8 cellular contexts compared by ENCODE assay signal in genomic region chr17:57955183-57955952, GRCh38. TPM values are rescaled to one million over a fixed set of nuclear protein-coding genes. Genes with fewer than 3 reads are reported as not detected.
A peak's percentile ranks its signal among the peaks of the same experiment; 100 is the strongest.
DNase-seq lines count a peak whose midpoint lies in the region; ATAC-seq and TF ChIP-seq lines count a peak whose summit lies in the region.

TSS of gene CUEDC1 (minus strand) at chr17:57955412. CDS start at chr17:57885564, 69,848 bp downstream.

- no peaks in the 10 kb centered on the region for H3K36me3 ChIP-seq in colonic mucosa

- H3K4me1 ChIP-seq in colonic mucosa, result peaks cover 8% of the 10 kb centered on the region

- DNase-seq in AG10803 (ENCODE audit: low read depth) (peak; percentile 64), NCI-H1694 treated with DMSO at 0.1 percent for 48 hours (lab: John Stamatoyannopoulos, UW) (peak; percentile 16), colonic mucosa (peak; percentile 78), left kidney (ENCODE audit: low read depth, low spot score) (peak; percentile 87)
- DNase-seq in activated CD4-positive, alpha-beta T cell treated with anti-CD3 and anti-CD28 coated beads for 4 hours, result peak; percentile 64 to 65
- DNase-seq in stimulated activated CD4-positive, alpha-beta T cell treated with anti-CD3 and anti-CD28 coated beads, Interleukin-1b, Interleukin-23, amount 100 ng/mL, for 48 hours, result peak; percentile 59

- peak; percentile 57 for ATAC-seq in GM21360 (IDR thresholded peaks at IDR 0.05; ENCODE audit: unreplicated experiment)
- no peak for ATAC-seq in HG03460 (IDR thresholded peaks at IDR 0.05; ENCODE audit: unreplicated experiment)

- TF ChIP-seq CTCF in AG10803 (conservative IDR thresholded peaks at IDR 0.05; ENCODE audit: low read length) (peak; percentile 29), colonic mucosa (IDR thresholded peaks at IDR 0.05) (no peak)

- H3K9ac ChIP-seq in colonic mucosa (ENCODE audit: low read depth in 2 of 2, low read length in 2 of 2), result peak within 1 kb of the TSS; percentile 78 to 91

- peak within 1 kb of the TSS; percentile 80 for H3K4me3 ChIP-seq in AG10803 (ENCODE audit: low read length)
- peak within 1 kb of the TSS; percentile 74 for H3K4me3 ChIP-seq in colonic mucosa

- intact Hi-C loops in colonic mucosa (cut with DNase I), result loop anchor here (5.0 kb wide), 1 partner anchor 63 kb away; no protein-coding TSS in a partner anchor

- peak within 1 kb of the TSS; percentile 82 for H3K27ac ChIP-seq in colonic mucosa

- H3K27me3 ChIP-seq in colonic mucosa, result no peaks in the 10 kb centered on the region

- no peaks in the 10 kb centered on the region for H3K9me3 ChIP-seq in colonic mucosa

RNA-seq across cellular contexts. Expression of gene CUEDC1, which starts in this region (rescaled TPM):
- total RNA-seq in colonic mucosa, result 10 to 100 TPM; 14.7 to 15.2 TPM

Comparison
In these comparisons a context has a peak if more than half of its experiments do, and no peak if none do; other contexts are left out.
1. DNase-seq: peak in every context shown above with its lines; median percentile 87 in left kidney; 78 in colonic mucosa; 64 in activated CD4-positive, alpha-beta T cell treated with anti-CD3 and anti-CD28 coated beads for 4 hours; 64 in AG10803; 59 in stimulated activated CD4-positive, alpha-beta T cell treated with anti-CD3 and anti-CD28 coated beads, Interleukin-1b, Interleukin-23, amount 100 ng/mL, for 48 hours; 16 in NCI-H1694 treated with DMSO at 0.1 percent for 48 hours.